31 cellular contexts compared by ENCODE assay signal in genomic region chr4:168109527-168109926, GRCh38. TPM values are rescaled to one million over a fixed set of nuclear protein-coding genes. Genes with fewer than 3 reads are reported as not detected.
"Had no signal": no experiment of that assay in that cellular context is flagged by ENCODE, and none has a peak within 500 bp of the region (broad histone marks: within the 10 kb centered on the region; RNA-seq: fewer than 3 reads in every experiment).

No MANE protein-coding gene starts in this region.

- H3K4me3 Mint-ChIP-seq: dendritic cell treated with granulocyte-macrophage colony-stimulating factor and Interleukin-4, amounts not matched to agents 40 ng/mL and 50 ng/mL, for 4 days; effector memory CD8-positive, alpha-beta T cell; endodermal cell; mesothelial cell of epicardium; naive B cell had no signal

- H3K4me1 ChIP-seq: colonic mucosa, esophagus squamous epithelium, gastrocnemius medialis, heart right ventricle, left lung, lower lobe of right lung had no signal

- H3K4me1 Mint-ChIP-seq: endodermal cell, mesothelial cell of epicardium, naive B cell had no signal

- DNase-seq: colonic mucosa; cortex of kidney; effector CD8-positive, alpha-beta T cell; effector memory CD8-positive, alpha-beta T cell; endodermal cell; erythroblast; esophagus squamous epithelium; foreskin fibroblast; foreskin melanocyte; gastrocnemius medialis; glutamatergic neuron; head of caudate nucleus; heart right ventricle; hippocampal formation; left cardiac atrium; left ventricle myocardium superior; lower lobe of right lung; mesenchymal stem cell; mucosa of descending colon; naive B cell had no signal

- ATAC-seq: effector memory CD8-positive, alpha-beta T cell; esophagus mucosa; gastrocnemius medialis; heart right ventricle; left cardiac atrium; left lung; left ventricle myocardium superior; lower lobe of right lung; mucosa of descending colon had no signal

- H3K27me3 Mint-ChIP-seq: dendritic cell treated with granulocyte-macrophage colony-stimulating factor and Interleukin-4, amounts not matched to agents 40 ng/mL and 50 ng/mL, for 4 days; effector memory CD8-positive, alpha-beta T cell; naive B cell had no signal

- H3K4me3 ChIP-seq: colonic mucosa, esophagus squamous epithelium, gastrocnemius medialis, heart right ventricle, left lung, lower lobe of right lung, mucosa of descending colon had no signal

- H3K27ac Mint-ChIP-seq: dendritic cell treated with granulocyte-macrophage colony-stimulating factor and Interleukin-4, amounts not matched to agents 40 ng/mL and 50 ng/mL, for 4 days; effector memory CD8-positive, alpha-beta T cell; endodermal cell; mesothelial cell of epicardium; naive B cell had no signal

- H3K9me3 Mint-ChIP-seq: dendritic cell treated with granulocyte-macrophage colony-stimulating factor and Interleukin-4, amounts not matched to agents 40 ng/mL and 50 ng/mL, for 4 days; effector memory CD8-positive, alpha-beta T cell; endodermal cell had no signal

- H3K27me3 ChIP-seq: colonic mucosa, esophagus squamous epithelium, gastrocnemius medialis, heart right ventricle, left lung had no signal

- H3K36me3 ChIP-seq: colonic mucosa, esophagus squamous epithelium, gastrocnemius medialis, heart right ventricle, left lung, lower lobe of right lung had no signal

- H3K36me3 Mint-ChIP-seq: mesothelial cell of epicardium, naive B cell had no signal

- H3K27ac ChIP-seq: colonic mucosa, epithelial cell of prostate, esophagus squamous epithelium, gastrocnemius medialis, heart right ventricle, left lung, lower lobe of right lung had no signal

- FAIRE-seq: endometrium, islet of Langerhans, keratinocyte had no signal

- H3K9me3 ChIP-seq: colonic mucosa, esophagus squamous epithelium, gastrocnemius medialis, left lung, lower lobe of right lung, mucosa of descending colon had no signal

RNA-seq across cellular contexts. Expression of gene ANXA10, which starts 17.2 kb away (rescaled TPM):
- total RNA-seq: endodermal cell, esophagus mucosa, gastrocnemius medialis, heart right ventricle, kidney epithelial cell, left cardiac atrium, left ventricle myocardium superior, lower leg skin, lower lobe of right lung, mesenteric fat pad, mesothelial cell of epicardium had no signal
- polyA plus RNA-seq: heart right ventricle, keratinocyte had no signal
